ENCODE assay signal across 1 cellular context in the genomic region with DNA sequence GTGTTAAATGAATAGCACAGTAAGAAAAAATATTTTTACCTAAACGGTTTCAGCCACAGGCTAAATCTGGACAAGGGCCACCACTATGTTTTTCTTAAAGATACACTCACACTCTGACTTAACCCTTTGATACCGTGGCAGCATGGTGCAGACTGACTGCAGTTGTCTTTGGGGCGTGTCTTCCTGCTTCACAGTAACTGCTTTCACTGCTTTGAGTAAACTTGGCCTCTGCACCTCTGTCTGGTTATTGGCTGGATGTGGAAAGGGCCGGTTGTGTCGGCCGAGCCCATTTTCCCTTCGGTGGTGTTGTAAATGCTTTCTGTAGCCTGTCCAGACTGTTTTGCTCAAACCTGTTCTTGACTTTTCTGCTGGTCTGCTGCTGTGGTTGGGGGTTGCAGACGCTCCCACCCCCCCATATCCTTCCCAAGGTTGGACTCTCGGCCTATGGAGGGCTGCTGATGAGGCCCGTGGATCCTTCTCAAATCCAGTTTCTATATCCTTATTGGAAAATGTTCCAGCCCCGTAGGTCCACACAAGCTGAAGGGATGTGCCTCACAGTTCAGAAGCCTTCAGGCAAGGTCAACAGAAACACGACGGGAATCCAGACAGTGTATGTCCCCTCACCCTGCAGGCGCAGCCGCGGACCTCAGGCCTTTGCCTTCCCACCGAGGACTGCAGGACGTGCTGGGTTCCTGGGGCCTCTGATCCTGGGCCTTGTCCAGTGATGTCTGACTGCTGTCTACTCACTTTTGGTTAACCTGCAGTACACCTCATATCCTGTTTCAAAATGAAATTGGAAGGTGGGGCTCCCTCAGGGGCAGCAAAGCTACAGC.
TF ChIP-seq lines count a peak whose summit lies in the region.

No MANE protein-coding gene starts in this region.

TF ChIP-seq in GM23338, 12 proteins besides CTCF, POLR2A, EP300 and RAD21 (continued from another document):
- TF ChIP-seq, protein P1, sequence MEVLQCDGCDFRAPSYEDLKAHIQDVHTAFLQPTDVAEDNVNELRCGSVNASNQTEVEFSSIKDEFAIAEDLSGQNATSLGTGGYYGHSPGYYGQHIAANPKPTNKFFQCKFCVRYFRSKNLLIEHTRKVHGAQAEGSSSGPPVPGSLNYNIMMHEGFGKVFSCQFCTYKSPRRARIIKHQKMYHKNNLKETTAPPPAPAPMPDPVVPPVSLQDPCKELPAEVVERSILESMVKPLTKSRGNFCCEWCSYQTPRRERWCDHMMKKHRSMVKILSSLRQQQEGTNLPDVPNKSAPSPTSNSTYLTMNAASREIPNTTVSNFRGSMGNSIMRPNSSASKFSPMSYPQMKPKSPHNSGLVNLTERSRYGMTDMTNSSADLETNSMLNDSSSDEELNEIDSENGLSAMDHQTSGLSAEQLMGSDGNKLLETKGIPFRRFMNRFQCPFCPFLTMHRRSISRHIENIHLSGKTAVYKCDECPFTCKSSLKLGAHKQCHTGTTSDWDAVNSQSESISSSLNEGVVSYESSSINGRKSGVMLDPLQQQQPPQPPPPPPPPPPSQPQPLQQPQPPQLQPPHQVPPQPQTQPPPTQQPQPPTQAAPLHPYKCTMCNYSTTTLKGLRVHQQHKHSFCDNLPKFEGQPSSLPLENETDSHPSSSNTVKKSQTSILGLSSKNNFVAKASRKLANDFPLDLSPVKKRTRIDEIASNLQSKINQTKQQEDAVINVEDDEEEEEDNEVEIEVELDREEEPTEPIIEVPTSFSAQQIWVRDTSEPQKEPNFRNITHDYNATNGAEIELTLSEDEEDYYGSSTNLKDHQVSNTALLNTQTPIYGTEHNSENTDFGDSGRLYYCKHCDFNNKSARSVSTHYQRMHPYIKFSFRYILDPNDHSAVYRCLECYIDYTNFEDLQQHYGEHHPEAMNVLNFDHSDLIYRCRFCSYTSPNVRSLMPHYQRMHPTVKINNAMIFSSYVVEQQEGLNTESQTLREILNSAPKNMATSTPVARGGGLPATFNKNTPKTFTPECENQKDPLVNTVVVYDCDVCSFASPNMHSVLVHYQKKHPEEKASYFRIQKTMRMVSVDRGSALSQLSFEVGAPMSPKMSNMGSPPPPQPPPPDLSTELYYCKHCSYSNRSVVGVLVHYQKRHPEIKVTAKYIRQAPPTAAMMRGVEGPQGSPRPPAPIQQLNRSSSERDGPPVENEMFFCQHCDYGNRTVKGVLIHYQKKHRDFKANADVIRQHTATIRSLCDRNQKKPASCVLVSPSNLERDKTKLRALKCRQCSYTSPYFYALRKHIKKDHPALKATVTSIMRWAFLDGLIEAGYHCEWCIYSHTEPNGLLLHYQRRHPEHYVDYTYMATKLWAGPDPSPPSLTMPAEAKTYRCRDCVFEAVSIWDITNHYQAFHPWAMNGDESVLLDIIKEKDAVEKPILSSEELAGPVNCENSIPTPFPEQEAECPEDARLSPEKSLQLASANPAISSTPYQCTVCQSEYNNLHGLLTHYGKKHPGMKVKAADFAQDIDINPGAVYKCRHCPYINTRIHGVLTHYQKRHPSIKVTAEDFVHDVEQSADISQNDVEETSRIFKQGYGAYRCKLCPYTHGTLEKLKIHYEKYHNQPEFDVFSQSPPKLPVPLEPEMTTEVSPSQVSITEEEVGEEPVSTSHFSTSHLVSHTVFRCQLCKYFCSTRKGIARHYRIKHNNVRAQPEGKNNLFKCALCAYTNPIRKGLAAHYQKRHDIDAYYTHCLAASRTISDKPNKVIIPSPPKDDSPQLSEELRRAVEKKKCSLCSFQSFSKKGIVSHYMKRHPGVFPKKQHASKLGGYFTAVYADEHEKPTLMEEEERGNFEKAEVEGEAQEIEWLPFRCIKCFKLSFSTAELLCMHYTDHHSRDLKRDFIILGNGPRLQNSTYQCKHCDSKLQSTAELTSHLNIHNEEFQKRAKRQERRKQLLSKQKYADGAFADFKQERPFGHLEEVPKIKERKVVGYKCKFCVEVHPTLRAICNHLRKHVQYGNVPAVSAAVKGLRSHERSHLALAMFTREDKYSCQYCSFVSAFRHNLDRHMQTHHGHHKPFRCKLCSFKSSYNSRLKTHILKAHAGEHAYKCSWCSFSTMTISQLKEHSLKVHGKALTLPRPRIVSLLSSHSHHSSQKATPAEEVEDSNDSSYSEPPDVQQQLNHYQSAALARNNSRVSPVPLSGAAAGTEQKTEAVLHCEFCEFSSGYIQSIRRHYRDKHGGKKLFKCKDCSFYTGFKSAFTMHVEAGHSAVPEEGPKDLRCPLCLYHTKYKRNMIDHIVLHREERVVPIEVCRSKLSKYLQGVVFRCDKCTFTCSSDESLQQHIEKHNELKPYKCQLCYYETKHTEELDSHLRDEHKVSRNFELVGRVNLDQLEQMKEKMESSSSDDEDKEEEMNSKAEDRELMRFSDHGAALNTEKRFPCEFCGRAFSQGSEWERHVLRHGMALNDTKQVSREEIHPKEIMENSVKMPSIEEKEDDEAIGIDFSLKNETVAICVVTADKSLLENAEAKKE (CRISPR knock-in tag; IDR thresholded peaks at IDR 0.05), result no peak
- TF ChIP-seq, protein P2, sequence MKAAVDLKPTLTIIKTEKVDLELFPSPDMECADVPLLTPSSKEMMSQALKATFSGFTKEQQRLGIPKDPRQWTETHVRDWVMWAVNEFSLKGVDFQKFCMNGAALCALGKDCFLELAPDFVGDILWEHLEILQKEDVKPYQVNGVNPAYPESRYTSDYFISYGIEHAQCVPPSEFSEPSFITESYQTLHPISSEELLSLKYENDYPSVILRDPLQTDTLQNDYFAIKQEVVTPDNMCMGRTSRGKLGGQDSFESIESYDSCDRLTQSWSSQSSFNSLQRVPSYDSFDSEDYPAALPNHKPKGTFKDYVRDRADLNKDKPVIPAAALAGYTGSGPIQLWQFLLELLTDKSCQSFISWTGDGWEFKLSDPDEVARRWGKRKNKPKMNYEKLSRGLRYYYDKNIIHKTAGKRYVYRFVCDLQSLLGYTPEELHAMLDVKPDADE (IDR thresholded peaks at IDR 0.05), result no peak
- TF ChIP-seq JUNB (IDR thresholded peaks at IDR 0.05; ENCODE audit: unreplicated experiment), result no peak
- TF ChIP-seq, protein P3, sequence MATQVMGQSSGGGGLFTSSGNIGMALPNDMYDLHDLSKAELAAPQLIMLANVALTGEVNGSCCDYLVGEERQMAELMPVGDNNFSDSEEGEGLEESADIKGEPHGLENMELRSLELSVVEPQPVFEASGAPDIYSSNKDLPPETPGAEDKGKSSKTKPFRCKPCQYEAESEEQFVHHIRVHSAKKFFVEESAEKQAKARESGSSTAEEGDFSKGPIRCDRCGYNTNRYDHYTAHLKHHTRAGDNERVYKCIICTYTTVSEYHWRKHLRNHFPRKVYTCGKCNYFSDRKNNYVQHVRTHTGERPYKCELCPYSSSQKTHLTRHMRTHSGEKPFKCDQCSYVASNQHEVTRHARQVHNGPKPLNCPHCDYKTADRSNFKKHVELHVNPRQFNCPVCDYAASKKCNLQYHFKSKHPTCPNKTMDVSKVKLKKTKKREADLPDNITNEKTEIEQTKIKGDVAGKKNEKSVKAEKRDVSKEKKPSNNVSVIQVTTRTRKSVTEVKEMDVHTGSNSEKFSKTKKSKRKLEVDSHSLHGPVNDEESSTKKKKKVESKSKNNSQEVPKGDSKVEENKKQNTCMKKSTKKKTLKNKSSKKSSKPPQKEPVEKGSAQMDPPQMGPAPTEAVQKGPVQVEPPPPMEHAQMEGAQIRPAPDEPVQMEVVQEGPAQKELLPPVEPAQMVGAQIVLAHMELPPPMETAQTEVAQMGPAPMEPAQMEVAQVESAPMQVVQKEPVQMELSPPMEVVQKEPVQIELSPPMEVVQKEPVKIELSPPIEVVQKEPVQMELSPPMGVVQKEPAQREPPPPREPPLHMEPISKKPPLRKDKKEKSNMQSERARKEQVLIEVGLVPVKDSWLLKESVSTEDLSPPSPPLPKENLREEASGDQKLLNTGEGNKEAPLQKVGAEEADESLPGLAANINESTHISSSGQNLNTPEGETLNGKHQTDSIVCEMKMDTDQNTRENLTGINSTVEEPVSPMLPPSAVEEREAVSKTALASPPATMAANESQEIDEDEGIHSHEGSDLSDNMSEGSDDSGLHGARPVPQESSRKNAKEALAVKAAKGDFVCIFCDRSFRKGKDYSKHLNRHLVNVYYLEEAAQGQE (IDR thresholded peaks at IDR 0.05; ENCODE audit: unreplicated experiment), result no peak
- no peak for TF ChIP-seq EZH2 (IDR thresholded peaks at IDR 0.05; ENCODE audit: low read depth, unreplicated experiment)
- TF ChIP-seq NANOG (IDR thresholded peaks at IDR 0.05; ENCODE audit: borderline replicate concordance), result no peak
- no peak for TF ChIP-seq STAT1 (IDR thresholded peaks at IDR 0.05; ENCODE audit: unreplicated experiment)
- no peak for TF ChIP-seq EZH2phosphoT487 (IDR thresholded peaks at IDR 0.05; ENCODE audit: unreplicated experiment)
TF ChIP-seq in GM23338: peak in this region for 0.
